Comparison of ENCODE assay signal across 9 cellular contexts in the genomic region with DNA sequence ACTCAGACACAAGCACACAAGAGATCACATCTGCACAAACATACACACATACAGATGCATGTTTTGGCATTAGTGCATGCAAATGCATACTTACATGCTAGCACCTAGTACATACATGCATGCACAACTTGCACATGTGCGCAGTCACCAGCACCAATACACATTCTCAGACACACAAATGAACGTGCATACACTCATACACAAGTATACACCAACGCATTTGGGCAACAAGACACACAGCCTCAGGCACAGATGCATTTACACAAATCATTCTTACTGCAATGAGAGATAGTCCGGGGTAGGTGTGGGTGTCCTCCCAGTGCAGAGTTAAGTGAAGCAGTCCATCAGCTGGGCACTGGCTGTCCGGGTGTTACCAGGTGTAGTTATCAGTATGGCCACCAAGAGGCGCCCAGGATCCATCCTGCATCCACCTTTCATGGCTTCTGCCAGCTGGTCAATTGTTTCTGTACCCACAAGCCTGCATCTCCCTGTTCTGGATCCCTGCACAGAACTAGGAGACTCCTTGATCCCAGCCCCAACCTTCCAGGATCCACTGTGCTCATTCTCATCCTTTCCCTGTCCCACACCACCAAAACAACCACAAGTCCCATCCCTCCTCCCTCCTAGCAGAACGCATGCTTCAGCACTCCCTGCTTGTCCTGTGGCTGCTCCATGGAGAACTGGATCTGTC. TPM values are rescaled to one million over a fixed set of nuclear protein-coding genes. Genes with fewer than 3 reads are reported as not detected.
A peak's percentile ranks its signal among the peaks of the same experiment; 100 is the strongest.
DNase-seq lines count a peak whose midpoint lies in the region; ATAC-seq, FAIRE-seq and TF ChIP-seq lines count a peak whose summit lies in the region.
"Had no signal": no experiment of that assay in that cellular context is flagged by ENCODE, and none has a peak within 500 bp of the region (broad histone marks: within the 10 kb centered on the region; RNA-seq: fewer than 3 reads in every experiment).

No MANE protein-coding gene starts in this region.

- H3K36me3 ChIP-seq in heart right ventricle, result peaks cover 0 to under 1% (median 0%) of the 10 kb centered on the region in 9 donors
- H3K36me3 ChIP-seq in psoas muscle (ENCODE audit: insufficient read depth in 1 of 2, low read depth in 1 of 2), result no peaks in the 10 kb centered on the region

- no peak for DNase-seq in CD14-positive monocyte (ENCODE audit: low spot score)
- peak in 49 of 76 experiments; percentile 7 to 62 (median 28) for DNase-seq in HUDEP-2 (lab: John Stamatoyannopoulos, UW; ENCODE audit: unreplicated experiment in 76 of 76)
- DNase-seq in RCC 7860 (ENCODE audit: low spot score), result peak; percentile 46
- DNase-seq in activated naive CD4-positive, alpha-beta T cell treated with anti-CD3 and anti-CD28 coated beads, Interleukin-2, amount 50 U/mL, for 16 hours, result peak; percentile 36
- DNase-seq in heart right ventricle, result peak; percentile 25 to 36
- peak; percentile 37 to 62 for DNase-seq in psoas muscle

- H3K27ac Mint-ChIP-seq in CD14-positive monocyte, result no peak overlapping the region

- peak; percentile 71 for ATAC-seq in GM19043 (IDR thresholded peaks at IDR 0.05; ENCODE audit: low read depth, unreplicated experiment)
- ATAC-seq in heart right ventricle, result peak in 7 of 8 donors; percentile 46 to 84 (median 71)
- ATAC-seq in psoas muscle, result peak; percentile 66 to 77 (median 72)
- no peak for ATAC-seq in GM19328 (IDR thresholded peaks at IDR 0.05; ENCODE audit: unreplicated experiment)

- H3K27ac ChIP-seq in heart right ventricle (no peak overlapping the region), psoas muscle (no peak overlapping the region)
- H3K27ac ChIP-seq: skin epidermis had no signal

- H3K4me3 Mint-ChIP-seq in CD14-positive monocyte, result peak overlapping the region in 1 of 2 donors; percentile 4

- H3K4me1 ChIP-seq in heart right ventricle (peaks cover 0 to 10% (median 0%) of the 10 kb centered on the region in 9 donors), psoas muscle (no peaks in the 10 kb centered on the region)

- no peaks in the 10 kb centered on the region for H3K9me3 Mint-ChIP-seq in CD14-positive monocyte

- H3K4me1 Mint-ChIP-seq in CD14-positive monocyte, result no peaks in the 10 kb centered on the region

- H3K4me3 ChIP-seq in heart right ventricle, result no peak overlapping the region
- H3K4me3 ChIP-seq in psoas muscle, result no peak overlapping the region
- H3K4me3 ChIP-seq: skin epidermis had no signal

- H3K27me3 ChIP-seq in heart right ventricle (peaks cover 0 to 6% (median 0%) of the 10 kb centered on the region in 7 donors), psoas muscle (ENCODE audit: insufficient read depth in 3 of 3, low read length in 2 of 3) (peaks cover 0 to under 1% (median 0%) of the 10 kb centered on the region in 3 donors)

- 30 to 34% methylated on average over 7 of the region's 7 CpGs for WGBS in heart right ventricle, 2 donors
- WGBS in psoas muscle, 3 donors, result 26 to 30% (median 28%) methylated on average over 7 of the region's 7 CpGs

- H3K9me3 ChIP-seq in heart right ventricle (no peaks in the 10 kb centered on the region), psoas muscle (no peaks in the 10 kb centered on the region)

- intact Hi-C loops in CD14-positive monocyte (cut with micrococcal nuclease), result loop anchor here (5.0 kb wide), 2 partner anchors 324 to 339 kb away; no protein-coding TSS in a partner anchor
- intact Hi-C loops in heart right ventricle (cut with DNase I), result loop anchor here in 3 of 10 donors (2.0 to 5.0 kb wide), 2 partner anchors 324 to 338 kb away; no protein-coding TSS in a partner anchor
- intact Hi-C loops in psoas muscle (cut with DNase I), result loop anchor here in 1 of 2 donors (5.0 kb wide), 2 partner anchors 324 to 339 kb away; no protein-coding TSS in a partner anchor

- TF ChIP-seq CTCF in CD14-positive monocyte (IDR thresholded peaks at IDR 0.05), result peak; percentile 85
- peak; percentile 13 to 75 (median 63) for TF ChIP-seq CTCF in heart right ventricle (IDR thresholded peaks at IDR 0.05)
- peak; percentile 62 for TF ChIP-seq CTCF in psoas muscle (IDR thresholded peaks at IDR 0.05)

- peaks cover 0 to 4% of the 10 kb centered on the region in 2 donors for H3K36me3 Mint-ChIP-seq in CD14-positive monocyte

- no peak for FAIRE-seq in RCC 7860 (lab: Jason Lieb, UNC)

- H3K27me3 Mint-ChIP-seq in CD14-positive monocyte (ENCODE audit: low read depth in 3 of 3), result peaks cover 7 to 17% (median 12%) of the 10 kb centered on the region in 3 donors

RNA-seq across cellular contexts. Expression of gene FOXE3, which starts 27.4 kb away (rescaled TPM):
- polyA plus RNA-seq in CD14-positive monocyte (not detected), heart right ventricle (under 1 TPM in 1 of 2 donors, not detected in 1; 0.03 TPM), psoas muscle (under 1 TPM in 2 of 3 donors, not detected in 1; 0.03 to 0.08 TPM)
- total RNA-seq in heart right ventricle (not detected), psoas muscle (under 1 TPM in 1 of 4 donors, not detected in 3; 0.10 TPM)

RNA-seq across cellular contexts. Expression of gene FOXD2, which starts 49.2 kb away (rescaled TPM):
- polyA plus RNA-seq in CD14-positive monocyte (under 1 TPM in 1 of 2 donors, not detected in 1; 0.11 TPM), heart right ventricle (under 1 TPM in 1 of 2 donors, not detected in 1; 0.01 TPM), psoas muscle (under 1 TPM; 0.04 TPM)
- total RNA-seq in heart right ventricle (under 1 TPM in 4 of 10 donors, not detected in 6; 0.05 to 0.14 (median 0.07) TPM), psoas muscle (under 1 TPM; 0.04 to 0.13 (median 0.09) TPM)

RNA-seq across cellular contexts. Expression of gene CMPK1, which starts 55.1 kb away (rescaled TPM):
- polyA plus RNA-seq in CD14-positive monocyte (10 to 100 TPM; 65.2 to 67.6 TPM), heart right ventricle (10 to 100 TPM; 41.4 to 41.7 TPM), psoas muscle (100 to 1,000 TPM in 1 of 3 donors, 10 to 100 TPM in 2; 46.9 to 114 (median 62.9) TPM)
- total RNA-seq in heart right ventricle (10 to 100 TPM; 63.4 to 81.5 (median 75.6) TPM), psoas muscle (10 to 100 TPM; 37.8 to 77.9 (median 66.3) TPM)
